In genomic region chr3:52739725-52740124, GRCh38 we compare ENCODE assay signal across 40 cellular contexts. TPM values are rescaled to one million over a fixed set of nuclear protein-coding genes. Genes with fewer than 3 reads are reported as not detected.
"Had no signal": no experiment of that assay in that cellular context is flagged by ENCODE, and none has a peak within 500 bp of the region (broad histone marks: within the 10 kb centered on the region; RNA-seq: fewer than 3 reads in every experiment).

No MANE protein-coding gene starts in this region.

- H3K27ac ChIP-seq: ascending aorta, cardiac muscle cell, WERI-Rb-1 had no signal

- FAIRE-seq: bronchial epithelial cell, TTC549 had no signal

- H3K4me3 Mint-ChIP-seq: activated CD4-positive, alpha-beta memory T cell treated with anti-CD3 and anti-CD28 coated beads, Interleukin-2, amount 10 ng/mL, durations not matched to agents 7 days and 5 days; activated CD4-positive, alpha-beta T cell treated with anti-CD3 and anti-CD28 coated beads for 36 hours; activated CD4-positive, alpha-beta T cell treated with anti-CD3 and anti-CD28 coated beads, Interleukin-2, amount 10 ng/mL, durations not matched to agents 7 days and 5 days; activated naive CD4-positive, alpha-beta T cell treated with anti-CD3 and anti-CD28 coated beads, Interleukin-2, amount 10 ng/mL, durations not matched to agents 7 days and 5 days; activated naive CD4-positive, alpha-beta T cell treated with anti-CD3 and anti-CD28 coated beads, Interleukin-2, amount 50 U/mL, for 24 hours; activated naive CD8-positive, alpha-beta T cell; activated naive CD8-positive, alpha-beta T cell treated with anti-CD3 and anti-CD28 coated beads, Interleukin-2, amount 10 ng/mL, durations not matched to agents 7 days and 5 days; activated naive CD8-positive, alpha-beta T cell treated with anti-CD3 and anti-CD28 coated beads, Interleukin-2, amount 50 U/mL, for 24 hours; activated T-cell treated with anti-CD3 and anti-CD28 coated beads, Interleukin-2, amount 50 U/mL, for 4 hours; brain; central memory CD8-positive, alpha-beta T cell; T-cell; T-helper 2 cell treated with Interferon-gamma antibody and Interleukin-4, amounts not matched to agents 5 μg/mL and 100 μg/mL, for 36 hours; WTC11 had no signal

- DNase-seq: activated CD4-positive, alpha-beta memory T cell treated with anti-CD3 and anti-CD28 coated beads, Interleukin-2, amount 10 ng/mL, durations not matched to agents 7 days and 5 days; activated CD4-positive, alpha-beta T cell treated with anti-CD3 and anti-CD28 coated beads for 1 hour; activated CD4-positive, alpha-beta T cell treated with anti-CD3 and anti-CD28 coated beads for 36 hours; activated CD4-positive, alpha-beta T cell treated with anti-CD3 and anti-CD28 coated beads for 48 hours; activated CD4-positive, alpha-beta T cell treated with anti-CD3 and anti-CD28 coated beads, Interleukin-2, amount 10 ng/mL, durations not matched to agents 7 days and 5 days; activated CD4-positive, alpha-beta T cell treated with anti-CD3 and anti-CD28 coated beads, Interleukin-2, amount 50 U/mL, for 48 hours; activated CD4-positive, CD25-positive, alpha-beta regulatory T cell; activated CD8-positive, alpha-beta memory T cell treated with anti-CD3 and anti-CD28 coated beads, Interleukin-2, amount 50 U/mL, for 4 hours; activated effector memory CD4-positive, alpha-beta T cell treated with Interleukin-2 at 50 U/mL for 16 hours; activated gamma-delta T cell; activated naive CD4-positive, alpha-beta T cell treated with anti-CD3 and anti-CD28 coated beads, Interleukin-2, amount 10 ng/mL, durations not matched to agents 7 days and 5 days; activated naive CD4-positive, alpha-beta T cell treated with Interleukin-2 at 50 U/mL for 16 hours; activated naive CD8-positive, alpha-beta T cell treated with anti-CD3 and anti-CD28 coated beads, Interleukin-2, amount 10 ng/mL, durations not matched to agents 7 days and 5 days; activated naive CD8-positive, alpha-beta T cell treated with anti-CD3 and anti-CD28 coated beads, Interleukin-2, amount 50 U/mL, for 24 hours; activated T-cell treated with anti-CD3 and anti-CD28 coated beads for 4 hours; activated T-cell treated with anti-CD3 and anti-CD28 coated beads, Interleukin-2, amount 50 U/mL, for 1 hour; activated T-cell treated with anti-CD3 and anti-CD28 coated beads, Interleukin-2, amount 50 U/mL, for 4 hours; amygdala; anterior cingulate cortex; caudate nucleus; cerebellar nuclear complex; T-cell; T-helper 2 cell; T-helper 9 cell; WERI-Rb-1 had no signal

- H3K9me3 Mint-ChIP-seq: activated naive CD4-positive, alpha-beta T cell treated with anti-CD3 and anti-CD28 coated beads, Interleukin-2, amount 50 U/mL, for 24 hours; activated naive CD8-positive, alpha-beta T cell treated with anti-CD3 and anti-CD28 coated beads, Interleukin-2, amount 10 ng/mL, durations not matched to agents 7 days and 5 days; activated naive CD8-positive, alpha-beta T cell treated with anti-CD3 and anti-CD28 coated beads, Interleukin-2, amount 50 U/mL, for 24 hours; activated T-cell treated with anti-CD3 and anti-CD28 coated beads, Interleukin-2, amount 50 U/mL, for 4 hours; brain; central memory CD8-positive, alpha-beta T cell; T-cell; WTC11 had no signal

- H3K4me3 ChIP-seq: ascending aorta, cardiac muscle cell had no signal

- H3K9me3 ChIP-seq: ascending aorta had no signal

- ATAC-seq: activated CD4-positive, alpha-beta T cell treated with anti-CD3 and anti-CD28 coated beads for 36 hours; activated CD4-positive, CD25-positive, alpha-beta regulatory T cell treated with anti-CD3 and anti-CD28 coated beads, Interleukin-2, amount 50 U/mL, for 24 hours; activated naive CD8-positive, alpha-beta T cell treated with anti-CD3 and anti-CD28 coated beads, Interleukin-2, amount 50 U/mL, for 24 hours; activated T-cell treated with anti-CD3 and anti-CD28 coated beads, Interleukin-2, amount 50 U/mL, for 4 hours; T-cell; WTC11 had no signal

- H3K27ac Mint-ChIP-seq: activated CD4-positive, alpha-beta memory T cell treated with anti-CD3 and anti-CD28 coated beads, Interleukin-2, amount 10 ng/mL, durations not matched to agents 7 days and 5 days; activated CD4-positive, alpha-beta T cell treated with anti-CD3 and anti-CD28 coated beads for 36 hours; activated CD4-positive, alpha-beta T cell treated with anti-CD3 and anti-CD28 coated beads, Interleukin-2, amount 10 ng/mL, durations not matched to agents 7 days and 5 days; activated naive CD4-positive, alpha-beta T cell treated with anti-CD3 and anti-CD28 coated beads, Interleukin-2, amount 10 ng/mL, durations not matched to agents 7 days and 5 days; activated naive CD8-positive, alpha-beta T cell; activated naive CD8-positive, alpha-beta T cell treated with anti-CD3 and anti-CD28 coated beads, Interleukin-2, amount 10 ng/mL, durations not matched to agents 7 days and 5 days; activated naive CD8-positive, alpha-beta T cell treated with anti-CD3 and anti-CD28 coated beads, Interleukin-2, amount 50 U/mL, for 24 hours; activated T-helper 2 cell treated with anti-CD3 and anti-CD28 coated beads, Interferon-gamma antibody, Interleukin-2, Interleukin-4, amounts not matched to agents 10 μg/mL and 5 μg/mL and 100 μg/mL, durations not matched to agents 14 hours and 24 hours and 36 hours; brain; T-cell; T-helper 2 cell treated with Interferon-gamma antibody and Interleukin-4, amounts not matched to agents 5 μg/mL and 100 μg/mL, for 36 hours; WTC11 had no signal

- H3K27me3 Mint-ChIP-seq: activated CD4-positive, alpha-beta memory T cell treated with anti-CD3 and anti-CD28 coated beads, Interleukin-2, amount 10 ng/mL, durations not matched to agents 7 days and 5 days; activated CD4-positive, alpha-beta T cell treated with anti-CD3 and anti-CD28 coated beads for 36 hours; activated CD4-positive, alpha-beta T cell treated with anti-CD3 and anti-CD28 coated beads, Interleukin-2, amount 10 ng/mL, durations not matched to agents 7 days and 5 days; activated naive CD4-positive, alpha-beta T cell treated with anti-CD3 and anti-CD28 coated beads, Interleukin-2, amount 10 ng/mL, durations not matched to agents 7 days and 5 days; activated naive CD4-positive, alpha-beta T cell treated with anti-CD3 and anti-CD28 coated beads, Interleukin-2, amount 50 U/mL, for 24 hours; activated naive CD8-positive, alpha-beta T cell; activated naive CD8-positive, alpha-beta T cell treated with anti-CD3 and anti-CD28 coated beads, Interleukin-2, amount 10 ng/mL, durations not matched to agents 7 days and 5 days; activated naive CD8-positive, alpha-beta T cell treated with anti-CD3 and anti-CD28 coated beads, Interleukin-2, amount 50 U/mL, for 24 hours; brain; central memory CD8-positive, alpha-beta T cell; T-cell had no signal

- H3K27me3 ChIP-seq: ascending aorta, cardiac muscle cell had no signal

- H3K4me1 Mint-ChIP-seq: activated CD4-positive, alpha-beta memory T cell treated with anti-CD3 and anti-CD28 coated beads, Interleukin-2, amount 10 ng/mL, durations not matched to agents 7 days and 5 days; activated CD4-positive, alpha-beta T cell treated with anti-CD3 and anti-CD28 coated beads for 36 hours; activated CD4-positive, alpha-beta T cell treated with anti-CD3 and anti-CD28 coated beads, Interleukin-2, amount 10 ng/mL, durations not matched to agents 7 days and 5 days; activated naive CD4-positive, alpha-beta T cell treated with anti-CD3 and anti-CD28 coated beads, Interleukin-2, amount 10 ng/mL, durations not matched to agents 7 days and 5 days; activated naive CD4-positive, alpha-beta T cell treated with anti-CD3 and anti-CD28 coated beads, Interleukin-2, amount 50 U/mL, for 24 hours; activated naive CD8-positive, alpha-beta T cell treated with anti-CD3 and anti-CD28 coated beads, Interleukin-2, amount 10 ng/mL, durations not matched to agents 7 days and 5 days; activated naive CD8-positive, alpha-beta T cell treated with anti-CD3 and anti-CD28 coated beads, Interleukin-2, amount 50 U/mL, for 24 hours; brain; central memory CD8-positive, alpha-beta T cell; T-cell; WTC11 had no signal

- H3K4me1 ChIP-seq: ascending aorta had no signal

RNA-seq across cellular contexts. Expression of gene ITIH1, which starts 37.7 kb away (rescaled TPM):
- total RNA-seq: activated CD4-positive, alpha-beta memory T cell treated with anti-CD3 and anti-CD28 coated beads, Interleukin-2, amount 10 ng/mL, durations not matched to agents 7 days and 5 days; activated CD4-positive, alpha-beta T cell treated with anti-CD3 and anti-CD28 coated beads for 36 hours; activated CD4-positive, alpha-beta T cell treated with anti-CD3 and anti-CD28 coated beads, Interleukin-2, amount 10 ng/mL, durations not matched to agents 7 days and 5 days; activated CD8-positive, alpha-beta memory T cell treated with anti-CD3 and anti-CD28 coated beads for 36 hours; activated naive CD8-positive, alpha-beta T cell treated with anti-CD3 and anti-CD28 coated beads, Interleukin-2, amount 10 ng/mL, durations not matched to agents 7 days and 5 days; activated T-helper 2 cell treated with anti-CD3 and anti-CD28 coated beads, Interferon-gamma antibody, Interleukin-2, Interleukin-4, amounts not matched to agents 10 μg/mL and 5 μg/mL and 100 μg/mL, durations not matched to agents 14 hours and 24 hours and 36 hours; bronchial epithelial cell; cardiac muscle cell; chondrocyte; T-helper 1 cell treated with Interleukin-12 subunit alpha and Interleukin-12 subunit beta and Interleukin-4 antibody, amounts not matched to agents 30 ng/mL and 1 ng/mL, for 36 hours had no signal
